Comparison of ENCODE assay signal across 8 cellular contexts in genomic region chr5:75716715-75717081, GRCh38. TPM values are rescaled to one million over a fixed set of nuclear protein-coding genes. Genes with fewer than 3 reads are reported as not detected.
DNase-seq lines count a peak whose midpoint lies in the region; ATAC-seq and TF ChIP-seq lines count a peak whose summit lies in the region.

No MANE protein-coding gene starts in this region.

- intact Hi-C loops in naive thymus-derived CD4-positive, alpha-beta T cell (cut with micrococcal nuclease): loop anchor here (1.0 to 10.0 kb wide), 17 partner anchors 39 to 1776 kb away; partner anchors contain the start of genes AGGF1 (in 2 of the 2), CERT1 (in 2 of the 2), GCNT4 (in 2 of the 2) and GFM2 (in 2 of the 2)
- intact Hi-C loops in sciatic nerve (cut with DNase I): no loop called here

- peak overlapping the region; percentile 93 to 100 (median 99) for H3K4me3 Mint-ChIP-seq in naive thymus-derived CD4-positive, alpha-beta T cell

- peaks cover 5 to 16% (median 14%) of the 10 kb centered on the region in 5 donors for H3K36me3 Mint-ChIP-seq in naive thymus-derived CD4-positive, alpha-beta T cell

- POLR2A ChIA-PET in naive thymus-derived CD4-positive, alpha-beta T cell (lab: Charles Lee): interaction anchor here (0.6 kb wide), 2 partner anchors 327 to 729 kb away, joined by 3 read pairs; no protein-coding TSS in a partner anchor

- DNase-seq in GM10266 (ENCODE audit: extremely low spot score): peak; percentile 8
- DNase-seq in naive thymus-derived CD4-positive, alpha-beta T cell: peak in 2 of 9 donors; percentile 2 to 6
- no peak for DNase-seq in sciatic nerve (ENCODE audit: low spot score)
- DNase-seq in NCI-H226: no peak
- DNase-seq in UCSD-AML1 (lab: John Stamatoyannopoulos, UW; ENCODE audit: unreplicated experiment): no peak

- peak overlapping the region; percentile 92 to 100 (median 97) for H3K27ac Mint-ChIP-seq in naive thymus-derived CD4-positive, alpha-beta T cell

- H3K9me3 ChIP-seq in KOPT-K1 (ENCODE audit: insufficient read depth, low read length, poor library complexity, severe bottlenecking): no peaks in the 10 kb centered on the region
- H3K9me3 ChIP-seq in naive thymus-derived CD4-positive, alpha-beta T cell (ENCODE audit: control insufficient read depth in 2 of 3, low read length in 3 of 3): no peaks in the 10 kb centered on the region

- H3K4me3 ChIP-seq in naive thymus-derived CD4-positive, alpha-beta T cell (ENCODE audit: low read length): peak overlapping the region; percentile 74

- no peaks in the 10 kb centered on the region for H3K27me3 ChIP-seq in naive thymus-derived CD4-positive, alpha-beta T cell (ENCODE audit: control insufficient read depth in 2 of 2, insufficient read depth in 2 of 2, low read length in 2 of 2)

- H3K4me1 ChIP-seq in naive thymus-derived CD4-positive, alpha-beta T cell (ENCODE audit: control insufficient read depth in 2 of 2, insufficient read depth in 2 of 2, low read length in 2 of 2): peaks cover 5 to 8% of the 10 kb centered on the region in 2 donors

- CTCF ChIA-PET in naive thymus-derived CD4-positive, alpha-beta T cell (lab: Charles Lee): no interaction called here

- peaks cover 27 to 53% (median 37%) of the 10 kb centered on the region in 7 donors for H3K4me1 Mint-ChIP-seq in naive thymus-derived CD4-positive, alpha-beta T cell

- peaks cover 0 to 1% (median 0%) of the 10 kb centered on the region in 11 donors for H3K9me3 Mint-ChIP-seq in naive thymus-derived CD4-positive, alpha-beta T cell

- TF ChIP-seq CTCF in GM10266 (IDR thresholded peaks at IDR 0.05; ENCODE audit: control insufficient read depth, insufficient read depth, low read depth, missing control alignments): no peak

- peak overlapping the region; percentile 91 for H3K27ac ChIP-seq in KOPT-K1 (ENCODE audit: low read depth, low read length, poor library complexity, severe bottlenecking)
- H3K27ac ChIP-seq in cingulate gyrus (ENCODE audit: low read depth, low read length): peak overlapping the region; percentile 73
- peak overlapping the region; percentile 78 for H3K27ac ChIP-seq in naive thymus-derived CD4-positive, alpha-beta T cell (ENCODE audit: low read depth, low read length)

- ATAC-seq in GM21529 (IDR thresholded peaks at IDR 0.05; ENCODE audit: unreplicated experiment): peak; percentile 11
- ATAC-seq in naive thymus-derived CD4-positive, alpha-beta T cell: no peak
- no peak for ATAC-seq in sciatic nerve

- H3K36me3 ChIP-seq in KOPT-K1 (ENCODE audit: insufficient read depth, low read length): peaks cover 34% of the 10 kb centered on the region
- H3K36me3 ChIP-seq in naive thymus-derived CD4-positive, alpha-beta T cell (ENCODE audit: control insufficient read depth in 2 of 3, insufficient read depth in 3 of 3, low read length in 3 of 3): peaks cover 0 to 12% (median 0%) of the 10 kb centered on the region in 3 experiments

- H3K27me3 Mint-ChIP-seq in naive thymus-derived CD4-positive, alpha-beta T cell: peaks cover 0 to 10% (median 0%) of the 10 kb centered on the region in 5 donors

RNA-seq across cellular contexts. Expression of gene POC5, which starts 0.5 kb away (rescaled TPM):
- 10 to 100 TPM in 4 of 5 experiments, 1 to 10 TPM in 1; 8.5 to 17.9 (median 15.0) TPM for total RNA-seq in naive thymus-derived CD4-positive, alpha-beta T cell
- polyA plus RNA-seq in naive thymus-derived CD4-positive, alpha-beta T cell: 10 to 100 TPM; 10.6 to 18.0 TPM
- 11.7 TPM for total RNA-seq in sciatic nerve
